In the genomic region with DNA sequence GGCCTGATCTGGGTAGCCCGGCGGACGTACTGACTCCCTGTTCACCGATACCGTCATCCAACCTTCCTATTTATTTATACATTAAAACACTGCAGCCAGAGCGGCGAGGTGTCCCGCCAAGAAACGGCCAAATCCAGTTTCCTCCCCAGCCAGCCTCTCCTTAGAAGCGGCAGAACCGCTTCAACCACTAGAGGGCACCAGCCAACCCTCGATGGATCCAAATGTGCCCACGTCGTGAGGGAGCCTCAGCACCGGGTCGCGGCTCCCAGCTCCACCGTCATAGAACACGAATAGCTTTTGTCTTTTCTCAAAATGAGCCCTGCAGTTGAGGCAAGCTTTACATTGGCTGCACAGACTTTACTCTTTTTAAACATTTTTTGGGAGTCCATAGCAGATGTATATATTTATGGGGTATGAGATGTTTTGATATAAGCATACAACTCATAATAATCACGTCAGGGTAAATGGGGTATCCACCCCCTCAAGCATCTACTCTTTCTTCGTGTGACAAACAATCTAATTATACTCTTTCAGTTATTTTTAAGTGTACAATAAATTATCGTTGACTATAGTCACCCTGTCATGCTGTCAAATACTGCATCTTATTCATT, we compare ENCODE assay signal across 8 cellular contexts. TPM values are rescaled to one million over a fixed set of nuclear protein-coding genes. Genes with fewer than 3 reads are reported as not detected.
DNase-seq lines count a peak whose midpoint lies in the region; ATAC-seq, FAIRE-seq and TF ChIP-seq lines count a peak whose summit lies in the region.

No MANE protein-coding gene starts in this region.

- no peak for TF ChIP-seq POLR2A in GM12891 (IDR thresholded peaks at IDR 0.05; ENCODE audit: low read depth, low read length)

- peak; percentile 76 for DNase-seq in GM12891 (ENCODE audit: insufficient read length, low spot score)
- peak; percentile 69 for DNase-seq in NCI-H128 (lab: John Stamatoyannopoulos, UW; ENCODE audit: unreplicated experiment)
- DNase-seq in T-helper 1 cell = peak; percentile 24 to 75 (median 59)
- DNase-seq in amniotic epithelial cell (ENCODE audit: low read depth) = peak; percentile 44
- DNase-seq in right atrium auricular region (ENCODE audit: low spot score) = peak; percentile 81
- no peak for DNase-seq in mesenteric fat pad (ENCODE audit: low spot score)

- peak; percentile 92 to 93 for TF ChIP-seq CTCF in right atrium auricular region (IDR thresholded peaks at IDR 0.05)

- no peak overlapping the region for H3K27ac ChIP-seq in right atrium auricular region
- H3K27ac ChIP-seq in rectal smooth muscle tissue (ENCODE audit: low read depth, low read length) = no peak overlapping the region

- peak; percentile 88 for ATAC-seq in HG02678 (IDR thresholded peaks at IDR 0.05; ENCODE audit: unreplicated experiment)

- no peaks in the 10 kb centered on the region for H3K27me3 ChIP-seq in right atrium auricular region
- no peaks in the 10 kb centered on the region for H3K27me3 ChIP-seq in rectal smooth muscle tissue (ENCODE audit: control insufficient read depth, insufficient read depth, low read length)

- H3K9me3 ChIP-seq in right atrium auricular region = no peaks in the 10 kb centered on the region

- H3K4me1 ChIP-seq in right atrium auricular region (peaks cover 0 to 11% of the 10 kb centered on the region in 2 donors), rectal smooth muscle tissue (ENCODE audit: control insufficient read depth, insufficient read depth, low read length) (no peaks in the 10 kb centered on the region)

- FAIRE-seq in GM12891 (lab: Jason Lieb, UNC) = peak; percentile 94

- H3K9ac ChIP-seq in rectal smooth muscle tissue (ENCODE audit: low read length) = no peak overlapping the region

- peak overlapping the region; percentile 7 to 34 for H3K4me3 ChIP-seq in right atrium auricular region
- peak overlapping the region; percentile 5 for H3K4me3 ChIP-seq in rectal smooth muscle tissue (ENCODE audit: low read length)

- no peaks in the 10 kb centered on the region for H3K36me3 ChIP-seq in right atrium auricular region
- no peaks in the 10 kb centered on the region for H3K36me3 ChIP-seq in rectal smooth muscle tissue (ENCODE audit: control insufficient read depth, insufficient read depth, low read length)

TF ChIP-seq in GM12891, 5 proteins besides CTCF, POLR2A, EP300 and RAD21:
- no peak for TF ChIP-seq POU2F2 (IDR thresholded peaks at IDR 0.05; ENCODE audit: low read depth, low read length)
- TF ChIP-seq SPI1 (IDR thresholded peaks at IDR 0.05; ENCODE audit: low read depth, low read length) = no peak
- no peak for TF ChIP-seq PAX5 (IDR thresholded peaks at IDR 0.05; ENCODE audit: insufficient read depth, low read length, severe bottlenecking)
- TF ChIP-seq POLR2AphosphoS5 (IDR thresholded peaks at IDR 0.05; ENCODE audit: low read depth, low read length) = no peak
- no peak for TF ChIP-seq TAF1 (IDR thresholded peaks at IDR 0.05; ENCODE audit: low read depth, low read length)

RNA-seq across cellular contexts. Expression of gene HELT, which starts 13.0 kb away (rescaled TPM):
- polyA plus RNA-seq in GM12891 (2012; ENCODE audit: low read depth, missing spikeins) = not detected
- not detected for total RNA-seq in right atrium auricular region
- total RNA-seq in mesenteric fat pad = not detected
